Comparison of ENCODE assay signal across 24 cellular contexts in the genomic region with DNA sequence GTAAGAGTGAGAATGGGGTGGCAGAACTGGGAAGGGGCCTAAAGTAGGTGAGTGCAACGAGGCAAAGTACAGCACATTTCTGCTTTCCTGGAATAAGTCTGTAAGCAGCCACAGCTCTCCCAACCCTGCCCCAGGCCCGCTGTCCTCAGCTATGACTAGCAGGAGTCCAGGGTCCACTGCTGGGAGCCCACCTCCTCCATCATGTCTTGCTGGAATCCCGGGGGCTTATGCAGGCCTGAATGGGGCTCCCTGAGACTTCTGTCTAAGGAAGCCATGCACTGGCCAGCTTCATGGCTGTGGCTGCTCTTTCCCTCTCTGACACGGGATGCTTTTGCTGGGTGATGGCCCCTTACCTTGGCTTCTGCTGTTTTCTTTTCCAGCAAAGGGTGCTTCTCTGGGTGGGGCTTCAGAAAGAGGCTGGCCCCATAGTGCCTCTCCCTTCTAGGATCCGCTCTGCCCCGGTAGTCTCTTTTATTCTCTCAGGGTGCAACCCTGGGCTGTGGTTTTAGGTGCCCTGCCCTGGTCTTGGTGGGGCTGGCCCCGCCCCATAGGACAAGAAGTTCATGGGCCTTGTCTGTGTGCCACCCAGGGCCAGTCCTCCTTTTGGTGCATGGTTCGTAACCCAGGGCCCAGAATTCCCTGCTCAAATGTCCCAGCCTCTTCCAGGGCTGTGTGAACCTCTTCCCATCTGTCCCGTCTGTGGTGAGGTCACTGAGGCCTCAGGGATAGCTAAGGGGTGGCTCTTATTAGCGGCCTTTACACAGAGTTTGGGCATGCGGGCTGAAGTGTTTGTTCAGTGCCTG.
"Had no signal": no experiment of that assay in that cellular context is flagged by ENCODE, and none has a peak within 500 bp of the region (broad histone marks: within the 10 kb centered on the region; RNA-seq: fewer than 3 reads in every experiment).

No MANE protein-coding gene starts in this region.

- H3K27me3 ChIP-seq: ovary, right atrium auricular region, upper lobe of left lung had no signal

- H3K36me3 ChIP-seq: heart right ventricle, ovary, right atrium auricular region, spleen, thoracic aorta, upper lobe of left lung had no signal

- H3K4me3 ChIP-seq: coronary artery, heart right ventricle, lung, ovary, psoas muscle, right atrium auricular region, spleen, thoracic aorta, upper lobe of left lung had no signal

- H3K27ac ChIP-seq: coronary artery, heart right ventricle, ovary, psoas muscle, right atrium auricular region, spleen, thoracic aorta, upper lobe of left lung had no signal

- H3K9me3 Mint-ChIP-seq: activated CD4-positive, alpha-beta memory T cell treated with anti-CD3 and anti-CD28 coated beads, Interleukin-2, amount 10 ng/mL, durations not matched to agents 7 days and 5 days; activated naive CD4-positive, alpha-beta T cell treated with anti-CD3 and anti-CD28 coated beads, Interleukin-2, amount 10 ng/mL, durations not matched to agents 7 days and 5 days; activated T-cell treated with anti-CD3 and anti-CD28 coated beads, Interleukin-2, amount 50 U/mL, for 72 hours had no signal

- H3K9me3 ChIP-seq: heart right ventricle, ovary, psoas muscle, right atrium auricular region, spleen, thoracic aorta, upper lobe of left lung had no signal

- ATAC-seq: activated T-cell treated with anti-CD3 and anti-CD28 coated beads, Interleukin-2, amount 50 U/mL, for 72 hours; left cardiac atrium; naive thymus-derived CD4-positive, alpha-beta T cell; psoas muscle; T-helper 17 cell had no signal

- H3K4me3 Mint-ChIP-seq: activated CD4-positive, alpha-beta memory T cell treated with anti-CD3 and anti-CD28 coated beads, Interleukin-2, amount 10 ng/mL, durations not matched to agents 7 days and 5 days; activated naive CD4-positive, alpha-beta T cell treated with anti-CD3 and anti-CD28 coated beads, Interleukin-2, amount 10 ng/mL, durations not matched to agents 7 days and 5 days; activated T-cell treated with anti-CD3 and anti-CD28 coated beads, Interleukin-2, amount 50 U/mL, for 72 hours; naive thymus-derived CD4-positive, alpha-beta T cell; neural crest cell; T-helper 17 cell had no signal

- DNase-seq: activated CD4-positive, alpha-beta memory T cell treated with anti-CD3 and anti-CD28 coated beads, Interleukin-2, amount 10 ng/mL, durations not matched to agents 7 days and 5 days; activated CD4-positive, alpha-beta T cell treated with anti-CD3 and anti-CD28 coated beads for 4 hours; activated CD4-positive, CD25-positive, alpha-beta regulatory T cell; activated effector memory CD4-positive, alpha-beta T cell treated with anti-CD3 and anti-CD28 coated beads, Interleukin-2, amount 50 U/mL, for 16 hours; activated naive CD4-positive, alpha-beta T cell treated with anti-CD3 and anti-CD28 coated beads, Interleukin-2, amount 10 ng/mL, durations not matched to agents 7 days and 5 days; activated T-cell treated with anti-CD3 and anti-CD28 coated beads, Interleukin-2, amount 50 U/mL, for 72 hours; amygdala; cerebellar nuclear complex; heart right ventricle; islet precursor cell; left cardiac atrium; naive thymus-derived CD4-positive, alpha-beta T cell; ovary; psoas muscle; spleen; stimulated activated CD4-positive, alpha-beta T cell treated with anti-CD3 and anti-CD28 coated beads, Interleukin-4, amount 100 ng/mL, for 1 hour; stimulated activated naive CD4-positive, alpha-beta T cell; T-helper 17 cell; upper lobe of left lung had no signal

- H3K27ac Mint-ChIP-seq: activated CD4-positive, alpha-beta memory T cell treated with anti-CD3 and anti-CD28 coated beads, Interleukin-2, amount 10 ng/mL, durations not matched to agents 7 days and 5 days; activated naive CD4-positive, alpha-beta T cell treated with anti-CD3 and anti-CD28 coated beads, Interleukin-2, amount 10 ng/mL, durations not matched to agents 7 days and 5 days; activated T-cell treated with anti-CD3 and anti-CD28 coated beads, Interleukin-2, amount 50 U/mL, for 72 hours; naive thymus-derived CD4-positive, alpha-beta T cell; T-helper 17 cell had no signal

- H3K4me1 ChIP-seq: psoas muscle had no signal
